21 cellular contexts compared by ENCODE assay signal in genomic region chr2:96828436-96828835, GRCh38. TPM values are rescaled to one million over a fixed set of nuclear protein-coding genes. Genes with fewer than 3 reads are reported as not detected.
A peak's percentile ranks its signal among the peaks of the same experiment; 100 is the strongest.
DNase-seq lines count a peak whose midpoint lies in the region; ATAC-seq, FAIRE-seq and TF ChIP-seq lines count a peak whose summit lies in the region.
"Had no signal": no experiment of that assay in that cellular context is flagged by ENCODE, and none has a peak within 500 bp of the region (broad histone marks: within the 10 kb centered on the region; RNA-seq: fewer than 3 reads in every experiment).

No MANE protein-coding gene starts in this region.

- H3K27me3 Mint-ChIP-seq in activated naive CD8-positive, alpha-beta T cell treated with anti-CD3 and anti-CD28 coated beads for 36 hours = no peaks in the 10 kb centered on the region
- no peaks in the 10 kb centered on the region for H3K27me3 Mint-ChIP-seq in activated naive CD8-positive, alpha-beta T cell treated with anti-CD3 and anti-CD28 coated beads, Interleukin-2, amount 50 U/mL, for 24 hours
- no peaks in the 10 kb centered on the region for H3K27me3 Mint-ChIP-seq in T-helper 17 cell

- no peak for FAIRE-seq in HepG2 (lab: Jason Lieb, UNC)
- FAIRE-seq: A204.1, D721Med, GM12892, GM19239 had no signal

- intact Hi-C loops in HepG2 (cut with micrococcal nuclease; ENCODE audit: unreplicated experiment) (no loop called here), posterior vena cava (cut with DNase I) (no loop called here)

- CTCF ChIA-PET in HepG2 (lab: Yijun Ruan, JAX; ENCODE audit: low intra/inter-chr PET ratio, low total read pairs) = no interaction called here

- no peak for TF ChIP-seq POLR2A in HepG2 (IDR thresholded peaks at IDR 0.05; ENCODE audit: insufficient read depth in 1 of 2, low read depth in 2 of 2, low read length in 2 of 2)

- H3K36me3 Mint-ChIP-seq in activated naive CD8-positive, alpha-beta T cell treated with anti-CD3 and anti-CD28 coated beads for 36 hours = peaks cover 11% of the 10 kb centered on the region
- H3K36me3 Mint-ChIP-seq in activated naive CD8-positive, alpha-beta T cell treated with anti-CD3 and anti-CD28 coated beads, Interleukin-2, amount 50 U/mL, for 24 hours (ENCODE audit: low read depth) = peaks cover 24% of the 10 kb centered on the region
- peaks cover 7% of the 10 kb centered on the region for H3K36me3 Mint-ChIP-seq in T-helper 17 cell (ENCODE audit: low read depth)

- TF ChIP-seq RAD21 in HepG2 (CRISPR knock-in tag; IDR thresholded peaks at IDR 0.05) = no peak

- no peak for TF ChIP-seq CTCF in HepG2 (CRISPR knock-in tag; IDR thresholded peaks at IDR 0.05)

- no peak overlapping the region for H3K4me3 Mint-ChIP-seq in activated naive CD8-positive, alpha-beta T cell treated with anti-CD3 and anti-CD28 coated beads for 36 hours
- no peak overlapping the region for H3K4me3 Mint-ChIP-seq in activated naive CD8-positive, alpha-beta T cell treated with anti-CD3 and anti-CD28 coated beads, Interleukin-2, amount 50 U/mL, for 24 hours
- H3K4me3 Mint-ChIP-seq in T-helper 17 cell = no peak overlapping the region
- H3K4me3 Mint-ChIP-seq: CD8-positive, alpha-beta T cell; H9 had no signal

- H3K4me3 ChIP-seq in HepG2 (replicated peaks in 1 of 3; ENCODE audit: insufficient read depth in 1 of 3, low read depth in 2 of 3, low read length in 3 of 3) (no peak overlapping the region), MG63 (no peak overlapping the region)

- H3K27ac Mint-ChIP-seq in activated naive CD8-positive, alpha-beta T cell treated with anti-CD3 and anti-CD28 coated beads for 36 hours = peak overlapping the region; percentile 26
- no peak overlapping the region for H3K27ac Mint-ChIP-seq in activated naive CD8-positive, alpha-beta T cell treated with anti-CD3 and anti-CD28 coated beads, Interleukin-2, amount 50 U/mL, for 24 hours
- H3K27ac Mint-ChIP-seq in T-helper 17 cell = peak overlapping the region; percentile 74
- H3K27ac Mint-ChIP-seq: CD8-positive, alpha-beta T cell; H9 had no signal

- WGBS in HepG2 (ENCODE audit: low lambda C conversion rate) = 96% methylated on average over 14 of the region's 14 CpGs

- H2AFZ ChIP-seq in HepG2 (ENCODE audit: low read length) = no peak overlapping the region

- in situ Hi-C loops in HepG2 (cut with HindIII; ENCODE audit: extremely low pct_ligation_motif_present, low pct_unique_long_range_greater_than_20kb) = no loop called here

- H3K36me3 ChIP-seq in HepG2 (replicated peaks in 1 of 2; ENCODE audit: control insufficient read depth in 1 of 2, insufficient read depth in 2 of 2, low read length in 2 of 2) = peaks cover 64 to 92% of the 10 kb centered on the region in 2 experiments
- H3K36me3 ChIP-seq in MG63 = peaks cover 7% of the 10 kb centered on the region

- H4K20me1 ChIP-seq in HepG2 (ENCODE audit: insufficient read depth, low read length) = peaks cover 32% of the 10 kb centered on the region

- no peak overlapping the region for H3K9ac ChIP-seq in HepG2 (ENCODE audit: insufficient read depth, low read depth, low read length)

- peaks cover 23% of the 10 kb centered on the region for H3K79me2 ChIP-seq in HepG2 (ENCODE audit: insufficient read depth, low read length)

- POLR2A ChIA-PET in HepG2 (lab: Yijun Ruan, JAX) = interaction anchor here (2.0 kb wide), 1 partner anchor 9 kb away, joined by 5 read pairs; no protein-coding TSS in a partner anchor

- no TSS peak for BruUV-seq in HepG2 (replicated peaks; lab: Mats Ljungman, UMichigan)

- no peak overlapping the region for H3K4me2 ChIP-seq in HepG2 (ENCODE audit: low read depth, low read length)

- H3K27me3 ChIP-seq in HepG2 (ENCODE audit: control insufficient read depth in 1 of 2, insufficient read depth in 2 of 2, low read length in 2 of 2) = no peaks in the 10 kb centered on the region
- H3K27me3 ChIP-seq in MG63 = no peaks in the 10 kb centered on the region
- H3K27me3 ChIP-seq: BE2C had no signal

- no peaks in the 10 kb centered on the region for H3K9me3 ChIP-seq in T-helper 17 cell (ENCODE audit: control insufficient read depth, low read length, poor library complexity, severe bottlenecking)
- no peaks in the 10 kb centered on the region for H3K9me3 ChIP-seq in HepG2 (ENCODE audit: low read length)
- H3K9me3 ChIP-seq in MG63 = no peaks in the 10 kb centered on the region
- H3K9me3 ChIP-seq: BE2C had no signal

- H3K27ac ChIP-seq in HepG2 (ENCODE audit: extremely low read length, insufficient read depth, low read length) = no peak overlapping the region
- H3K27ac ChIP-seq: C4-2B had no signal

- peaks cover 13% of the 10 kb centered on the region for H3K4me1 ChIP-seq in HepG2 (ENCODE audit: insufficient read depth, low read length)
- H3K4me1 ChIP-seq: BE2C had no signal

- H3K9me3 Mint-ChIP-seq in activated naive CD8-positive, alpha-beta T cell treated with anti-CD3 and anti-CD28 coated beads for 36 hours = no peaks in the 10 kb centered on the region
- H3K9me3 Mint-ChIP-seq in activated naive CD8-positive, alpha-beta T cell treated with anti-CD3 and anti-CD28 coated beads, Interleukin-2, amount 50 U/mL, for 24 hours = no peaks in the 10 kb centered on the region
- H3K9me3 Mint-ChIP-seq: CD8-positive, alpha-beta T cell; H9 had no signal

- ATAC-seq in activated naive CD8-positive, alpha-beta T cell treated with anti-CD3 and anti-CD28 coated beads, Interleukin-2, amount 50 U/mL, for 24 hours = no peak
- ATAC-seq in T-helper 17 cell = no peak
- ATAC-seq in HepG2 = no peak
- no peak for ATAC-seq in HG03135 (IDR thresholded peaks at IDR 0.05; ENCODE audit: unreplicated experiment)
- ATAC-seq: CD8-positive, alpha-beta T cell had no signal

- no peaks in the 10 kb centered on the region for H3K4me1 Mint-ChIP-seq in activated naive CD8-positive, alpha-beta T cell treated with anti-CD3 and anti-CD28 coated beads for 36 hours
- no peaks in the 10 kb centered on the region for H3K4me1 Mint-ChIP-seq in activated naive CD8-positive, alpha-beta T cell treated with anti-CD3 and anti-CD28 coated beads, Interleukin-2, amount 50 U/mL, for 24 hours
- H3K4me1 Mint-ChIP-seq in T-helper 17 cell = peaks cover 7% of the 10 kb centered on the region

- TF ChIP-seq EP300 in HepG2 (IDR thresholded peaks at IDR 0.05; ENCODE audit: low read depth in 2 of 2, low read length in 2 of 2) (no peak), HepG2 (CRISPR knock-in tag; IDR thresholded peaks at IDR 0.05; ENCODE audit: borderline replicate concordance) (no peak)

- no peak for DNase-seq in activated naive CD8-positive, alpha-beta T cell treated with anti-CD3 and anti-CD28 coated beads for 36 hours
- DNase-seq in activated naive CD8-positive, alpha-beta T cell treated with anti-CD3 and anti-CD28 coated beads, Interleukin-2, amount 50 U/mL, for 24 hours = no peak
- DNase-seq in T-helper 17 cell (no peak), HepG2 (ENCODE audit: low spot score) (no peak), posterior vena cava (ENCODE audit: low spot score) (peak; percentile 76), MG63 (no peak), DMS79 treated with DMSO at 0.1 percent for 48 hours (lab: John Stamatoyannopoulos, UW) (no peak)
- DNase-seq: BE2C; CD8-positive, alpha-beta T cell; COR-L47; DMS153; DND-41; GDM1; GOT3; H9 had no signal

RNA-seq across cellular contexts. Expression of gene CNNM3, which starts 12.4 kb away (rescaled TPM):
- 10 to 100 TPM; 15.5 to 17.2 TPM for total RNA-seq in activated naive CD8-positive, alpha-beta T cell treated with anti-CD3 and anti-CD28 coated beads for 36 hours
- total RNA-seq in T-helper 17 cell (10 to 100 TPM; 30.8 to 39.5 TPM), HepG2 (2016; rRNA removed; fragmentation: Illumina TruSeq; extraction: Trizol) (8.4 and 21.2 TPM in 2 replicates), posterior vena cava (1 to 10 TPM; 6.2 to 8.0 TPM)
- total RNA-seq in HepG2 (2016; cell fraction: cytosol; rRNA removed; fragmentation: Illumina TruSeq; extraction: Trizol; ENCODE audit: low read depth) = 5.5 and 5.9 TPM in 2 replicates
- total RNA-seq in HepG2 (2016; cell fraction: insoluble cytoplasmic fraction; rRNA removed; fragmentation: Illumina TruSeq; extraction: Trizol) = 6.5 and 21.5 TPM in 2 replicates
- total RNA-seq in HepG2 (2016; cell fraction: membrane; rRNA removed; fragmentation: Illumina TruSeq; extraction: Trizol) = 8.5 and 9.2 TPM in 2 replicates
- total RNA-seq in HepG2 (2016; cell fraction: nucleus; rRNA removed; fragmentation: Illumina TruSeq; extraction: Trizol) = 22.7 and 27.7 TPM in 2 replicates
- polyA plus RNA-seq in HepG2 (2011; rRNA removed) = 27.9 and 43.4 TPM in 2 replicates
- polyA plus RNA-seq in HepG2 (2011; cell fraction: cytosol; rRNA removed) = 24.2 and 26.5 TPM in 2 replicates
- polyA plus RNA-seq in HepG2 (2011; cell fraction: nucleus; rRNA removed) = 68.4 and 71.2 TPM in 2 replicates
- polyA plus RNA-seq in HepG2 (2012) = 35.8 and 38.5 TPM in 2 replicates
- polyA plus RNA-seq in HepG2 (2016; cell fraction: cytosol; fragmentation: Illumina TruSeq; extraction: Trizol; ENCODE audit: low read depth) = 4.3 and 4.5 TPM in 2 replicates
- polyA plus RNA-seq in HepG2 (2016; cell fraction: insoluble cytoplasmic fraction; fragmentation: Illumina TruSeq; extraction: Trizol; ENCODE audit: low read depth) = 11.7 and 14.4 TPM in 2 replicates
- 10.0 and 11.0 TPM in 2 replicates for polyA plus RNA-seq in HepG2 (2016; cell fraction: membrane; fragmentation: Illumina TruSeq; extraction: Trizol; ENCODE audit: low read depth)
- 48.6 and 52.0 TPM in 2 replicates for polyA plus RNA-seq in HepG2 (2016; cell fraction: nucleus; fragmentation: Illumina TruSeq; extraction: Trizol; ENCODE audit: insufficient read depth, low read depth)
- polyA minus RNA-seq in HepG2 (2011; rRNA and poly(A)+ RNA removed; ENCODE audit: low replicate concordance) = 49.9 and 152 TPM in 2 replicates
- 50.4 and 69.9 TPM in 2 replicates for polyA minus RNA-seq in HepG2 (2011; cell fraction: cytosol; rRNA and poly(A)+ RNA removed)
- polyA minus RNA-seq in HepG2 (2011; cell fraction: nucleus; rRNA and poly(A)+ RNA removed) = 56.1 and 70.2 TPM in 2 replicates
- total RNA-seq in MG63 (2014; rRNA removed; shearing (Covaris generic); ENCODE audit: low replicate concordance) = 7.1 and 8.5 TPM in 2 replicates

RNA-seq across cellular contexts. Expression of gene ANKRD23, which starts 15.4 kb away (rescaled TPM):
- 1 to 10 TPM; 2.7 to 3.2 TPM for total RNA-seq in activated naive CD8-positive, alpha-beta T cell treated with anti-CD3 and anti-CD28 coated beads for 36 hours
- total RNA-seq in T-helper 17 cell (10 to 100 TPM in 1 of 2 donors, 1 to 10 TPM in 1; 7.6 to 11.2 TPM), HepG2 (2016; rRNA removed; fragmentation: Illumina TruSeq; extraction: Trizol) (0.35 and 1.5 TPM in 2 replicates), posterior vena cava (1 to 10 TPM; 2.9 to 4.3 TPM)
- total RNA-seq in HepG2 (2016; cell fraction: cytosol; rRNA removed; fragmentation: Illumina TruSeq; extraction: Trizol; ENCODE audit: low read depth) = 0.35 and 0.51 TPM in 2 replicates
- 0.61 and 2.2 TPM in 2 replicates for total RNA-seq in HepG2 (2016; cell fraction: insoluble cytoplasmic fraction; rRNA removed; fragmentation: Illumina TruSeq; extraction: Trizol)
- total RNA-seq in HepG2 (2016; cell fraction: membrane; rRNA removed; fragmentation: Illumina TruSeq; extraction: Trizol) = 0.77 and 0.90 TPM in 2 replicates
- 2.3 and 2.8 TPM in 2 replicates for total RNA-seq in HepG2 (2016; cell fraction: nucleus; rRNA removed; fragmentation: Illumina TruSeq; extraction: Trizol)
- 1.6 and 2.7 TPM in 2 replicates for polyA plus RNA-seq in HepG2 (2011; rRNA removed)
- polyA plus RNA-seq in HepG2 (2011; cell fraction: cytosol; rRNA removed) = 0.71 and 0.90 TPM in 2 replicates
- polyA plus RNA-seq in HepG2 (2011; cell fraction: nucleus; rRNA removed) = 17.9 and 22.1 TPM in 2 replicates
- 0.72 and 2.1 TPM in 2 replicates for polyA plus RNA-seq in HepG2 (2012)
- polyA plus RNA-seq in HepG2 (2016; cell fraction: cytosol; fragmentation: Illumina TruSeq; extraction: Trizol; ENCODE audit: low read depth) = 0.47 and 0.50 TPM in 2 replicates
- polyA plus RNA-seq in HepG2 (2016; cell fraction: insoluble cytoplasmic fraction; fragmentation: Illumina TruSeq; extraction: Trizol; ENCODE audit: low read depth) = 0.32 and 0.50 TPM in 2 replicates
- polyA plus RNA-seq in HepG2 (2016; cell fraction: membrane; fragmentation: Illumina TruSeq; extraction: Trizol; ENCODE audit: low read depth) = 0.47 and 0.74 TPM in 2 replicates
- polyA plus RNA-seq in HepG2 (2016; cell fraction: nucleus; fragmentation: Illumina TruSeq; extraction: Trizol; ENCODE audit: insufficient read depth, low read depth) = 9.2 and 10.4 TPM in 2 replicates
- 1.6 and 5.1 TPM in 2 replicates for polyA minus RNA-seq in HepG2 (2011; rRNA and poly(A)+ RNA removed; ENCODE audit: low replicate concordance)
- polyA minus RNA-seq in HepG2 (2011; cell fraction: cytosol; rRNA and poly(A)+ RNA removed) = not detected in 2 replicates
- 3.9 and 4.1 TPM in 2 replicates for polyA minus RNA-seq in HepG2 (2011; cell fraction: nucleus; rRNA and poly(A)+ RNA removed)
- 1.7 and 8.3 TPM in 2 replicates for total RNA-seq in MG63 (2014; rRNA removed; shearing (Covaris generic); ENCODE audit: low replicate concordance)

RNA-seq across cellular contexts. Expression of gene ANKRD39, which starts 29.4 kb away (rescaled TPM):
- total RNA-seq in activated naive CD8-positive, alpha-beta T cell treated with anti-CD3 and anti-CD28 coated beads for 36 hours = 10 to 100 TPM; 22.7 to 25.2 TPM
- total RNA-seq in T-helper 17 cell (10 to 100 TPM; 16.8 to 18.6 TPM), HepG2 (2016; rRNA removed; fragmentation: Illumina TruSeq; extraction: Trizol) (23.2 and 26.7 TPM in 2 replicates), posterior vena cava (10 to 100 TPM; 12.1 to 12.4 TPM)
- 40.7 and 45.8 TPM in 2 replicates for total RNA-seq in HepG2 (2016; cell fraction: cytosol; rRNA removed; fragmentation: Illumina TruSeq; extraction: Trizol; ENCODE audit: low read depth)
- total RNA-seq in HepG2 (2016; cell fraction: insoluble cytoplasmic fraction; rRNA removed; fragmentation: Illumina TruSeq; extraction: Trizol) = 26.3 and 27.1 TPM in 2 replicates
- total RNA-seq in HepG2 (2016; cell fraction: membrane; rRNA removed; fragmentation: Illumina TruSeq; extraction: Trizol) = 37.4 and 41.3 TPM in 2 replicates
- total RNA-seq in HepG2 (2016; cell fraction: nucleus; rRNA removed; fragmentation: Illumina TruSeq; extraction: Trizol) = 10.3 and 11.7 TPM in 2 replicates
- 24.8 and 27.8 TPM in 2 replicates for polyA plus RNA-seq in HepG2 (2011; rRNA removed)
- polyA plus RNA-seq in HepG2 (2011; cell fraction: cytosol; rRNA removed) = 18.3 and 31.5 TPM in 2 replicates
- polyA plus RNA-seq in HepG2 (2011; cell fraction: nucleus; rRNA removed) = 24.2 and 29.2 TPM in 2 replicates
- 14.6 and 20.3 TPM in 2 replicates for polyA plus RNA-seq in HepG2 (2012)
- 55.3 and 63.9 TPM in 2 replicates for polyA plus RNA-seq in HepG2 (2016; cell fraction: cytosol; fragmentation: Illumina TruSeq; extraction: Trizol; ENCODE audit: low read depth)
- polyA plus RNA-seq in HepG2 (2016; cell fraction: insoluble cytoplasmic fraction; fragmentation: Illumina TruSeq; extraction: Trizol; ENCODE audit: low read depth) = 33.9 and 35.0 TPM in 2 replicates
- polyA plus RNA-seq in HepG2 (2016; cell fraction: membrane; fragmentation: Illumina TruSeq; extraction: Trizol; ENCODE audit: low read depth) = 40.8 and 47.0 TPM in 2 replicates
- 23.0 and 24.9 TPM in 2 replicates for polyA plus RNA-seq in HepG2 (2016; cell fraction: nucleus; fragmentation: Illumina TruSeq; extraction: Trizol; ENCODE audit: insufficient read depth, low read depth)
- polyA minus RNA-seq in HepG2 (2011; rRNA and poly(A)+ RNA removed; ENCODE audit: low replicate concordance) = 10.9 and 17.9 TPM in 2 replicates
- 4.6 and 5.6 TPM in 2 replicates for polyA minus RNA-seq in HepG2 (2011; cell fraction: cytosol; rRNA and poly(A)+ RNA removed)
- polyA minus RNA-seq in HepG2 (2011; cell fraction: nucleus; rRNA and poly(A)+ RNA removed) = 8.2 and 14.2 TPM in 2 replicates
- 9.2 and 14.1 TPM in 2 replicates for total RNA-seq in MG63 (2014; rRNA removed; shearing (Covaris generic); ENCODE audit: low replicate concordance)

RNA-seq across cellular contexts. Expression of gene SEMA4C, which starts 41.4 kb away (rescaled TPM):
- 1 to 10 TPM; 5.9 to 8.3 TPM for total RNA-seq in activated naive CD8-positive, alpha-beta T cell treated with anti-CD3 and anti-CD28 coated beads for 36 hours
- total RNA-seq in T-helper 17 cell (10 to 100 TPM; 25.5 to 30.9 TPM), HepG2 (2016; rRNA removed; fragmentation: Illumina TruSeq; extraction: Trizol) (11.3 and 25.9 TPM in 2 replicates), posterior vena cava (10 to 100 TPM; 35.0 to 41.6 TPM)
- 3.5 and 4.2 TPM in 2 replicates for total RNA-seq in HepG2 (2016; cell fraction: cytosol; rRNA removed; fragmentation: Illumina TruSeq; extraction: Trizol; ENCODE audit: low read depth)
- 8.4 and 25.7 TPM in 2 replicates for total RNA-seq in HepG2 (2016; cell fraction: insoluble cytoplasmic fraction; rRNA removed; fragmentation: Illumina TruSeq; extraction: Trizol)
- 10.9 and 11.4 TPM in 2 replicates for total RNA-seq in HepG2 (2016; cell fraction: membrane; rRNA removed; fragmentation: Illumina TruSeq; extraction: Trizol)
- 22.1 and 28.3 TPM in 2 replicates for total RNA-seq in HepG2 (2016; cell fraction: nucleus; rRNA removed; fragmentation: Illumina TruSeq; extraction: Trizol)
- polyA plus RNA-seq in HepG2 (2011; rRNA removed) = 46.6 and 69.2 TPM in 2 replicates
- 33.4 and 47.8 TPM in 2 replicates for polyA plus RNA-seq in HepG2 (2011; cell fraction: cytosol; rRNA removed)
- polyA plus RNA-seq in HepG2 (2011; cell fraction: nucleus; rRNA removed) = 135 and 157 TPM in 2 replicates
- 27.3 and 39.4 TPM in 2 replicates for polyA plus RNA-seq in HepG2 (2012)
- 1.0 and 1.2 TPM in 2 replicates for polyA plus RNA-seq in HepG2 (2016; cell fraction: cytosol; fragmentation: Illumina TruSeq; extraction: Trizol; ENCODE audit: low read depth)
- 6.0 and 8.4 TPM in 2 replicates for polyA plus RNA-seq in HepG2 (2016; cell fraction: insoluble cytoplasmic fraction; fragmentation: Illumina TruSeq; extraction: Trizol; ENCODE audit: low read depth)
- polyA plus RNA-seq in HepG2 (2016; cell fraction: membrane; fragmentation: Illumina TruSeq; extraction: Trizol; ENCODE audit: low read depth) = 3.1 and 3.2 TPM in 2 replicates
- polyA plus RNA-seq in HepG2 (2016; cell fraction: nucleus; fragmentation: Illumina TruSeq; extraction: Trizol; ENCODE audit: insufficient read depth, low read depth) = 51.6 and 60.2 TPM in 2 replicates
- polyA minus RNA-seq in HepG2 (2011; rRNA and poly(A)+ RNA removed; ENCODE audit: low replicate concordance) = 29.1 and 175 TPM in 2 replicates
- polyA minus RNA-seq in HepG2 (2011; cell fraction: cytosol; rRNA and poly(A)+ RNA removed) = 41.8 and 45.0 TPM in 2 replicates
- polyA minus RNA-seq in HepG2 (2011; cell fraction: nucleus; rRNA and poly(A)+ RNA removed) = 25.8 and 31.7 TPM in 2 replicates
- total RNA-seq in MG63 (2014; rRNA removed; shearing (Covaris generic); ENCODE audit: low replicate concordance) = 12.6 and 16.2 TPM in 2 replicates
